ENCODE assay signal across 22 cellular contexts in the genomic region with DNA sequence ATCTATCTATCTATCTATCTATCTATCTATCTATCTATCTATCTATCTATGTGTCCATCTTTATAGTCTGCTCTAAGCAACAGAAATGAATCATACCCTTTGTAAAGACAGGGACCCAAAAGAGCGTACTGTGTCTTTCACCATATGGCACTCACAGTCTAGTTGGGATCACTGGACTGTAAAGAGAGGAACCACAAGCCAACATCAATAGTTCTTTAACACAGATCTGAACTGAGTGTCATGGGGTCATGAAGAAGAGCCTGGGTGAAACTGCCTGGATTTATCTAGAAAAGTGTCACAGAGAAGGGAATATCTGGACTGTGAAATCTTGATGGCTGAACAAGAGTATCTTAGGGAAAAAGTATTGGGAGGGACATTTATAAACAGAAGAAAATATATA.
DNase-seq lines count a peak whose midpoint lies in the region; FAIRE-seq and TF ChIP-seq lines count a peak whose summit lies in the region.
"Had no signal": no experiment of that assay in that cellular context is flagged by ENCODE, and none has a peak within 500 bp of the region (broad histone marks: within the 10 kb centered on the region; RNA-seq: fewer than 3 reads in every experiment).

No MANE protein-coding gene starts in this region.

- no peak overlapping the region for H3K4me3 ChIP-seq in left ventricle myocardium inferior
- H3K4me3 ChIP-seq: GM12878, SJSA1 had no signal

- no peak for TF ChIP-seq CTCF in left ventricle myocardium inferior (IDR thresholded peaks at IDR 0.05; ENCODE audit: borderline replicate concordance)
- no peak for TF ChIP-seq CTCF in nephron progenitor cell (IDR thresholded peaks at IDR 0.05)

- H3K4me3 Mint-ChIP-seq in activated CD4-positive, alpha-beta memory T cell treated with anti-CD3 and anti-CD28 coated beads, Interleukin-2, amount 10 ng/mL, durations not matched to agents 7 days and 5 days = no peak overlapping the region
- H3K4me3 Mint-ChIP-seq in nephron progenitor cell = no peak overlapping the region
- H3K4me3 Mint-ChIP-seq: CD14-positive monocyte had no signal

- CTCF ChIA-PET in activated CD4-positive, alpha-beta memory T cell treated with anti-CD3 and anti-CD28 coated beads, Interleukin-2, amount 10 ng/mL, durations not matched to agents 7 days and 5 days (lab: Charles Lee) = no interaction called here

- H3K4me1 ChIP-seq in left ventricle myocardium inferior = no peaks in the 10 kb centered on the region
- H3K4me1 ChIP-seq: SJSA1 had no signal

- no peaks in the 10 kb centered on the region for H3K9me3 Mint-ChIP-seq in activated CD4-positive, alpha-beta memory T cell treated with anti-CD3 and anti-CD28 coated beads, Interleukin-2, amount 10 ng/mL, durations not matched to agents 7 days and 5 days
- H3K9me3 Mint-ChIP-seq in nephron progenitor cell = no peaks in the 10 kb centered on the region

- no peaks in the 10 kb centered on the region for H3K36me3 Mint-ChIP-seq in activated CD4-positive, alpha-beta memory T cell treated with anti-CD3 and anti-CD28 coated beads, Interleukin-2, amount 10 ng/mL, durations not matched to agents 7 days and 5 days (ENCODE audit: low read depth)
- no peaks in the 10 kb centered on the region for H3K36me3 Mint-ChIP-seq in nephron progenitor cell (ENCODE audit: low read depth)
- H3K36me3 Mint-ChIP-seq: CD14-positive monocyte had no signal

- intact Hi-C loops in left ventricle myocardium inferior (cut with micrococcal nuclease) = no loop called here

- no peak overlapping the region for H3K27ac Mint-ChIP-seq in activated CD4-positive, alpha-beta memory T cell treated with anti-CD3 and anti-CD28 coated beads, Interleukin-2, amount 10 ng/mL, durations not matched to agents 7 days and 5 days
- H3K27ac Mint-ChIP-seq in nephron progenitor cell = no peak overlapping the region
- H3K27ac Mint-ChIP-seq: CD14-positive monocyte had no signal

- POLR2A ChIA-PET in activated CD4-positive, alpha-beta memory T cell treated with anti-CD3 and anti-CD28 coated beads, Interleukin-2, amount 10 ng/mL, durations not matched to agents 7 days and 5 days (lab: Charles Lee) = no interaction called here

- TF ChIP-seq POLR2A in H54 (IDR thresholded peaks at IDR 0.05; ENCODE audit: low read depth, low read length) = no peak

- H3K27ac ChIP-seq in left ventricle myocardium inferior (replicated peaks) = no peak overlapping the region
- H3K27ac ChIP-seq: SJSA1 had no signal

- no peaks in the 10 kb centered on the region for H3K9me3 ChIP-seq in left ventricle myocardium inferior (replicated peaks)
- H3K9me3 ChIP-seq: BE2C, SJSA1 had no signal

- H3K27me3 ChIP-seq in left ventricle myocardium inferior (ENCODE audit: low read depth) = no peaks in the 10 kb centered on the region
- H3K27me3 ChIP-seq: BE2C, SJSA1 had no signal

- no peak for DNase-seq in H54 (ENCODE audit: insufficient read length, low spot score)
- DNase-seq in NCI-H146 treated with DMSO at 0.1 percent for 48 hours (lab: John Stamatoyannopoulos, UW; ENCODE audit: unreplicated experiment) = peak; percentile 84
- peak; percentile 36 for DNase-seq in NCI-H69 (lab: John Stamatoyannopoulos, UW)
- peak; percentile 17 for DNase-seq in glomerular visceral epithelial cell (ENCODE audit: extremely low spot score)
- no peak for DNase-seq in HuH-7.5 (ENCODE audit: low spot score)
- no peak for DNase-seq in activated CD4-positive, alpha-beta memory T cell treated with anti-CD3 and anti-CD28 coated beads, Interleukin-2, amount 10 ng/mL, durations not matched to agents 7 days and 5 days
- no peak for DNase-seq in left ventricle myocardium inferior
- DNase-seq in nephron progenitor cell = no peak
- DNase-seq: BE2C, KBM-7, MV-4-11, NCI-H1930, NCI-H226, NCI-H510A treated with DMSO at 0.1 percent for 48 hours, NCI-H774, Right ventricle myocardium superior, RPMI8226 had no signal

- FAIRE-seq in H54 (lab: Jason Lieb, UNC) = peak; percentile 11
- FAIRE-seq: G401.6, GM12878, HepG2 had no signal

- no peaks in the 10 kb centered on the region for H3K4me1 Mint-ChIP-seq in activated CD4-positive, alpha-beta memory T cell treated with anti-CD3 and anti-CD28 coated beads, Interleukin-2, amount 10 ng/mL, durations not matched to agents 7 days and 5 days
- H3K4me1 Mint-ChIP-seq in nephron progenitor cell = peaks cover 6% of the 10 kb centered on the region
- H3K4me1 Mint-ChIP-seq: CD14-positive monocyte had no signal

- H3K36me3 ChIP-seq in left ventricle myocardium inferior = no peaks in the 10 kb centered on the region
- H3K36me3 ChIP-seq: BE2C, SJSA1 had no signal

- H3K27me3 Mint-ChIP-seq in activated CD4-positive, alpha-beta memory T cell treated with anti-CD3 and anti-CD28 coated beads, Interleukin-2, amount 10 ng/mL, durations not matched to agents 7 days and 5 days = no peaks in the 10 kb centered on the region
- peaks cover 5% of the 10 kb centered on the region for H3K27me3 Mint-ChIP-seq in nephron progenitor cell (ENCODE audit: low read depth, poor library complexity)

Comparison
In these comparisons a context has a peak if more than half of its experiments do, and no peak if none do; other contexts are left out.
1. DNase-seq: peak in NCI-H146 treated with DMSO at 0.1 percent for 48 hours (single experiment), NCI-H69 (single experiment) and glomerular visceral epithelial cell (single experiment); none in H54 (single experiment), HuH-7.5 (single experiment), activated CD4-positive, alpha-beta memory T cell treated with anti-CD3 and anti-CD28 coated beads, Interleukin-2, amount 10 ng/mL, durations not matched to agents 7 days and 5 days (single experiment), left ventricle myocardium inferior (single experiment) and nephron progenitor cell (single experiment).